ENCODE assay signal across 9 cellular contexts in genomic region chr7:19665399-19666008, GRCh38. TPM values are rescaled to one million over a fixed set of nuclear protein-coding genes. Genes with fewer than 3 reads are reported as not detected.
DNase-seq lines count a peak whose midpoint lies in the region; ATAC-seq and TF ChIP-seq lines count a peak whose summit lies in the region.
"Had no signal": no experiment of that assay in that cellular context is flagged by ENCODE, and none has a peak within 500 bp of the region (broad histone marks: within the 10 kb centered on the region; RNA-seq: fewer than 3 reads in every experiment).

No MANE protein-coding gene starts in this region.

- peak in 2 of 3 experiments; percentile 50 to 54 for TF ChIP-seq CTCF in ascending aorta (IDR thresholded peaks at IDR 0.05)

- no peak overlapping the region for H3K4me3 Mint-ChIP-seq in T-cell

- H3K4me1 Mint-ChIP-seq in T-cell = peaks cover 15 to 19% (median 19%) of the 10 kb centered on the region in 3 donors

- no peak overlapping the region for H3K27ac ChIP-seq in ascending aorta
- H3K27ac ChIP-seq: BLaER1 treated with 17β-estradiol and CSF1 and Interleukin-3, amounts not matched to agents 10 nM and 100 nM had no signal

- peak; percentile 72 for DNase-seq in NCI-H1092 treated with DMSO at 0.1 percent for 48 hours (lab: John Stamatoyannopoulos, UW)
- no peak for DNase-seq in NCI-H1092 (lab: John Stamatoyannopoulos, UW)
- peak; percentile 24 to 65 for DNase-seq in NCI-H2081 (lab: John Stamatoyannopoulos, UW)
- DNase-seq in ascending aorta (ENCODE audit: low spot score in 2 of 2) = no peak
- no peak for DNase-seq in left lobe of liver (ENCODE audit: low spot score)
- DNase-seq in T-cell = no peak
- DNase-seq in posterior vena cava (ENCODE audit: low spot score) = no peak

- no peaks in the 10 kb centered on the region for H3K36me3 ChIP-seq in ascending aorta
- H3K36me3 ChIP-seq: BLaER1 treated with 17β-estradiol and CSF1 and Interleukin-3, amounts not matched to agents 10 nM and 100 nM had no signal

- no peak overlapping the region for H3K4me3 ChIP-seq in ascending aorta
- H3K4me3 ChIP-seq: BLaER1 treated with 17β-estradiol and CSF1 and Interleukin-3, amounts not matched to agents 10 nM and 100 nM had no signal

- H3K9me3 Mint-ChIP-seq in T-cell = no peaks in the 10 kb centered on the region

- no peaks in the 10 kb centered on the region for H3K27me3 ChIP-seq in ascending aorta
- H3K27me3 ChIP-seq: BLaER1 treated with 17β-estradiol and CSF1 and Interleukin-3, amounts not matched to agents 10 nM and 100 nM had no signal

- peak; percentile 33 for ATAC-seq in HG02642 (IDR thresholded peaks at IDR 0.05; ENCODE audit: poor library complexity, unreplicated experiment)
- ATAC-seq in left lobe of liver = peak; percentile 70
- no peak for ATAC-seq in T-cell (replicated peaks in 1 of 4)

- no peaks in the 10 kb centered on the region for H3K9me3 ChIP-seq in ascending aorta
- H3K9me3 ChIP-seq: BLaER1 treated with 17β-estradiol and CSF1 and Interleukin-3, amounts not matched to agents 10 nM and 100 nM had no signal

- CTCF ChIA-PET in T-cell (lab: Charles Lee) = interaction anchor here in 1 of 2 donors (0.6 to 1.2 kb wide), 2 partner anchors 1329 to 1984 kb away, joined by 3 read pairs; no protein-coding TSS in a partner anchor

- H3K36me3 Mint-ChIP-seq in T-cell = no peaks in the 10 kb centered on the region

- H3K27me3 Mint-ChIP-seq in T-cell = peaks cover 0 to 3% of the 10 kb centered on the region in 2 donors

- intact Hi-C loops in ascending aorta (cut with DNase I) = loop anchor here (10.0 kb wide), 2 partner anchors 1071 to 1311 kb away; no protein-coding TSS in a partner anchor
- intact Hi-C loops in posterior vena cava (cut with DNase I) = no loop called here

- POLR2A ChIA-PET in T-cell (lab: Charles Lee) = interaction anchor here in 1 of 2 donors (0.6 kb wide), 1 partner anchor 44 kb away, joined by 3 read pairs; no protein-coding TSS in a partner anchor

- H3K27ac Mint-ChIP-seq in T-cell = no peak overlapping the region

- H3K4me1 ChIP-seq in ascending aorta = no peaks in the 10 kb centered on the region

RNA-seq across cellular contexts. Expression of gene POLR1F, which starts 43.3 kb away (rescaled TPM):
- total RNA-seq in ascending aorta (8.8 TPM), left lobe of liver (3.4 TPM), T-cell (10 to 100 TPM; 11.9 to 22.1 (median 12.5) TPM), posterior vena cava (10 to 100 TPM; 15.9 TPM)

Comparison
In these comparisons a context has a peak if more than half of its experiments do, and no peak if none do; other contexts are left out.
1. DNase-seq: peak in NCI-H1092 treated with DMSO at 0.1 percent for 48 hours (single experiment) and NCI-H2081 (2 of 2); none in NCI-H1092 (single experiment), ascending aorta (0 of 2), left lobe of liver (single experiment), T-cell (0 of 34) and posterior vena cava (single experiment).
2. ATAC-seq: peak in HG02642 (single experiment) and left lobe of liver (single experiment); none in T-cell (0 of 4).